1 cellular context compared by ENCODE assay signal in genomic region chr7:143352506-143353130, GRCh38.
A peak's percentile ranks its signal among the peaks of the same experiment; 100 is the strongest.
TF ChIP-seq lines count a peak whose summit lies in the region.

No MANE protein-coding gene starts in this region.

TF ChIP-seq in K562, 482 proteins besides CTCF, POLR2A, EP300 and RAD21:
- TF ChIP-seq, protein P1, sequence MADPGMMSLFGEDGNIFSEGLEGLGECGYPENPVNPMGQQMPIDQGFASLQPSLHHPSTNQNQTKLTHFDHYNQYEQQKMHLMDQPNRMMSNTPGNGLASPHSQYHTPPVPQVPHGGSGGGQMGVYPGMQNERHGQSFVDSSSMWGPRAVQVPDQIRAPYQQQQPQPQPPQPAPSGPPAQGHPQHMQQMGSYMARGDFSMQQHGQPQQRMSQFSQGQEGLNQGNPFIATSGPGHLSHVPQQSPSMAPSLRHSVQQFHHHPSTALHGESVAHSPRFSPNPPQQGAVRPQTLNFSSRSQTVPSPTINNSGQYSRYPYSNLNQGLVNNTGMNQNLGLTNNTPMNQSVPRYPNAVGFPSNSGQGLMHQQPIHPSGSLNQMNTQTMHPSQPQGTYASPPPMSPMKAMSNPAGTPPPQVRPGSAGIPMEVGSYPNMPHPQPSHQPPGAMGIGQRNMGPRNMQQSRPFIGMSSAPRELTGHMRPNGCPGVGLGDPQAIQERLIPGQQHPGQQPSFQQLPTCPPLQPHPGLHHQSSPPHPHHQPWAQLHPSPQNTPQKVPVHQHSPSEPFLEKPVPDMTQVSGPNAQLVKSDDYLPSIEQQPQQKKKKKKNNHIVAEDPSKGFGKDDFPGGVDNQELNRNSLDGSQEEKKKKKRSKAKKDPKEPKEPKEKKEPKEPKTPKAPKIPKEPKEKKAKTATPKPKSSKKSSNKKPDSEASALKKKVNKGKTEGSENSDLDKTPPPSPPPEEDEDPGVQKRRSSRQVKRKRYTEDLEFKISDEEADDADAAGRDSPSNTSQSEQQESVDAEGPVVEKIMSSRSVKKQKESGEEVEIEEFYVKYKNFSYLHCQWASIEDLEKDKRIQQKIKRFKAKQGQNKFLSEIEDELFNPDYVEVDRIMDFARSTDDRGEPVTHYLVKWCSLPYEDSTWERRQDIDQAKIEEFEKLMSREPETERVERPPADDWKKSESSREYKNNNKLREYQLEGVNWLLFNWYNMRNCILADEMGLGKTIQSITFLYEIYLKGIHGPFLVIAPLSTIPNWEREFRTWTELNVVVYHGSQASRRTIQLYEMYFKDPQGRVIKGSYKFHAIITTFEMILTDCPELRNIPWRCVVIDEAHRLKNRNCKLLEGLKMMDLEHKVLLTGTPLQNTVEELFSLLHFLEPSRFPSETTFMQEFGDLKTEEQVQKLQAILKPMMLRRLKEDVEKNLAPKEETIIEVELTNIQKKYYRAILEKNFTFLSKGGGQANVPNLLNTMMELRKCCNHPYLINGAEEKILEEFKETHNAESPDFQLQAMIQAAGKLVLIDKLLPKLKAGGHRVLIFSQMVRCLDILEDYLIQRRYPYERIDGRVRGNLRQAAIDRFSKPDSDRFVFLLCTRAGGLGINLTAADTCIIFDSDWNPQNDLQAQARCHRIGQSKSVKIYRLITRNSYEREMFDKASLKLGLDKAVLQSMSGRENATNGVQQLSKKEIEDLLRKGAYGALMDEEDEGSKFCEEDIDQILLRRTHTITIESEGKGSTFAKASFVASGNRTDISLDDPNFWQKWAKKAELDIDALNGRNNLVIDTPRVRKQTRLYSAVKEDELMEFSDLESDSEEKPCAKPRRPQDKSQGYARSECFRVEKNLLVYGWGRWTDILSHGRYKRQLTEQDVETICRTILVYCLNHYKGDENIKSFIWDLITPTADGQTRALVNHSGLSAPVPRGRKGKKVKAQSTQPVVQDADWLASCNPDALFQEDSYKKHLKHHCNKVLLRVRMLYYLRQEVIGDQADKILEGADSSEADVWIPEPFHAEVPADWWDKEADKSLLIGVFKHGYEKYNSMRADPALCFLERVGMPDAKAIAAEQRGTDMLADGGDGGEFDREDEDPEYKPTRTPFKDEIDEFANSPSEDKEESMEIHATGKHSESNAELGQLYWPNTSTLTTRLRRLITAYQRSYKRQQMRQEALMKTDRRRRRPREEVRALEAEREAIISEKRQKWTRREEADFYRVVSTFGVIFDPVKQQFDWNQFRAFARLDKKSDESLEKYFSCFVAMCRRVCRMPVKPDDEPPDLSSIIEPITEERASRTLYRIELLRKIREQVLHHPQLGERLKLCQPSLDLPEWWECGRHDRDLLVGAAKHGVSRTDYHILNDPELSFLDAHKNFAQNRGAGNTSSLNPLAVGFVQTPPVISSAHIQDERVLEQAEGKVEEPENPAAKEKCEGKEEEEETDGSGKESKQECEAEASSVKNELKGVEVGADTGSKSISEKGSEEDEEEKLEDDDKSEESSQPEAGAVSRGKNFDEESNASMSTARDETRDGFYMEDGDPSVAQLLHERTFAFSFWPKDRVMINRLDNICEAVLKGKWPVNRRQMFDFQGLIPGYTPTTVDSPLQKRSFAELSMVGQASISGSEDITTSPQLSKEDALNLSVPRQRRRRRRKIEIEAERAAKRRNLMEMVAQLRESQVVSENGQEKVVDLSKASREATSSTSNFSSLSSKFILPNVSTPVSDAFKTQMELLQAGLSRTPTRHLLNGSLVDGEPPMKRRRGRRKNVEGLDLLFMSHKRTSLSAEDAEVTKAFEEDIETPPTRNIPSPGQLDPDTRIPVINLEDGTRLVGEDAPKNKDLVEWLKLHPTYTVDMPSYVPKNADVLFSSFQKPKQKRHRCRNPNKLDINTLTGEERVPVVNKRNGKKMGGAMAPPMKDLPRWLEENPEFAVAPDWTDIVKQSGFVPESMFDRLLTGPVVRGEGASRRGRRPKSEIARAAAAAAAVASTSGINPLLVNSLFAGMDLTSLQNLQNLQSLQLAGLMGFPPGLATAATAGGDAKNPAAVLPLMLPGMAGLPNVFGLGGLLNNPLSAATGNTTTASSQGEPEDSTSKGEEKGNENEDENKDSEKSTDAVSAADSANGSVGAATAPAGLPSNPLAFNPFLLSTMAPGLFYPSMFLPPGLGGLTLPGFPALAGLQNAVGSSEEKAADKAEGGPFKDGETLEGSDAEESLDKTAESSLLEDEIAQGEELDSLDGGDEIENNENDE (IDR thresholded peaks at IDR 0.05; ENCODE audit: low read depth, low read length), result no peak
- TF ChIP-seq STAG1 (CRISPR knock-in tag; IDR thresholded peaks at IDR 0.05; ENCODE audit: borderline replicate concordance), result 0 out of 2 replicates have a peak, but pooled peaks have one; percentile 8
- no peak for TF ChIP-seq ZZZ3 (IDR thresholded peaks at IDR 0.05)
- no peak for TF ChIP-seq ARID1B (IDR thresholded peaks at IDR 0.05)
TF ChIP-seq in K562: peak in this region for 1.
